ENCODE assay signal across 28 cellular contexts in the genomic region with DNA sequence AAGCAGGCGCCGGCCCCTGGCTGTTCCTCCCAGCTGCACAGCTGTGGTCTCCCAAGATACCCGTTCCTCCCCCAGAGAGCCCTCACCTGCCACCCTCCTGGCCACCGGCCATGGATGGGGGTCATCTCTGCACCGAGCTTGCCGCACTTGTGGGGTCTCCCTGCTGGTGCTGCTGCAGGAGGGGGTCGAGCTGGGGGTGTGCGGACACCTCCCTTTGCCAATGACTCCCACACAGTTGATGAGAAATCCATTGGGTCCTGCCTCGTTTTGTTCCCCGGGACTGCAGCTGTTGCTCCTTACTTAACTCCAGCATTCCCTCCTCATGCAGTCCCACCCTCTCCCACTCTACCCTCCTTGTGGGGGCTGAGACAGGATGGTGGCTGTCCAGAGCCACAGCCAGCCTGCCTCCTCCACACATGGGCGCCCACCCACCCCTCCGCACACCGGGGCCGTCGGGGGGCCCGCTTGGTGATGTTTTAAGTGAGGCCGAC. TPM values are rescaled to one million over a fixed set of nuclear protein-coding genes. Genes with fewer than 3 reads are reported as not detected.
A peak's percentile ranks its signal among the peaks of the same experiment; 100 is the strongest.
DNase-seq lines count a peak whose midpoint lies in the region; ATAC-seq lines count a peak whose summit lies in the region.
"Had no signal": no experiment of that assay in that cellular context is flagged by ENCODE, and none has a peak within 500 bp of the region (broad histone marks: within the 10 kb centered on the region; RNA-seq: fewer than 3 reads in every experiment).

No MANE protein-coding gene starts in this region.

- no peak for ATAC-seq in HG02588 (IDR thresholded peaks at IDR 0.05; ENCODE audit: unreplicated experiment)
- ATAC-seq: activated CD4-positive, alpha-beta T cell treated with anti-CD3 and anti-CD28 coated beads for 36 hours; activated CD8-positive, alpha-beta T cell treated with anti-CD3 and anti-CD28 coated beads, Interleukin-2, amount 10 ng/mL, durations not matched to agents 7 days and 5 days; CD8-positive, alpha-beta T cell; GM12878 had no signal

- peaks cover 0 to 2% (median under 1%) of the 10 kb centered on the region in 5 donors for H3K9me3 Mint-ChIP-seq in CD8-positive, alpha-beta memory T cell
- H3K9me3 Mint-ChIP-seq: activated naive CD4-positive, alpha-beta T cell treated with anti-CD3 and anti-CD28 coated beads, Interleukin-2, amount 50 U/mL, for 24 hours; immature natural killer cell had no signal

- no peaks in the 10 kb centered on the region for H3K4me1 Mint-ChIP-seq in CD8-positive, alpha-beta memory T cell
- H3K4me1 Mint-ChIP-seq: activated CD4-positive, alpha-beta T cell treated with anti-CD3 and anti-CD28 coated beads for 36 hours; immature natural killer cell; memory B cell had no signal

- H3K36me3 ChIP-seq in BLaER1 (no peaks in the 10 kb centered on the region), SJSA1 (no peaks in the 10 kb centered on the region)
- H3K36me3 ChIP-seq in CD8-positive, alpha-beta memory T cell (ENCODE audit: insufficient read depth, low read length), result no peaks in the 10 kb centered on the region
- H3K36me3 ChIP-seq: breast epithelium, prostate gland had no signal

- POLR2A ChIA-PET in CD8-positive, alpha-beta memory T cell (lab: Charles Lee), result no interaction called here

- DNase-seq in SJSA1 (ENCODE audit: low read depth in 1 of 2, low spot score in 2 of 2), result no peak
- peak; percentile 68 for DNase-seq in left kidney (ENCODE audit: low read depth, low spot score)
- DNase-seq in posterior vena cava (ENCODE audit: low spot score), result peak; percentile 62
- DNase-seq in CD8-positive, alpha-beta memory T cell, result no peak
- no peak for DNase-seq in NOMO-1 treated with dmso at 0.1 percent for 144 hours (lab: John Stamatoyannopoulos, UW; ENCODE audit: unreplicated experiment)
- DNase-seq: activated CD4-positive, alpha-beta T cell treated with anti-CD3 and anti-CD28 coated beads for 36 hours; activated CD8-positive, alpha-beta T cell treated with anti-CD3 and anti-CD28 coated beads, Interleukin-2, amount 10 ng/mL, durations not matched to agents 7 days and 5 days; AML-193; amniotic stem cell; CD8-positive, alpha-beta T cell; effector CD4-positive, alpha-beta T cell; HCEC 1CT; immature natural killer cell; left cardiac atrium; NCI-H1417 treated with DMSO at 0.1 percent for 48 hours; NCI-H2081; NCI-H2227 treated with DMSO at 0.1 percent for 48 hours; SHP77; stimulated activated naive CD4-positive, alpha-beta T cell; T-helper 9 cell had no signal

- peak overlapping the region; percentile 12; the same call in 1 of the 2 replicates for H3K4me2 ChIP-seq in BLaER1

- CTCF ChIA-PET in CD8-positive, alpha-beta memory T cell (lab: Charles Lee), result no interaction called here

- H3K9ac ChIP-seq in BLaER1, result no peak overlapping the region

- H3K27ac ChIP-seq in BLaER1 (no peak overlapping the region), SJSA1 (peak overlapping the region; percentile 79)
- H3K27ac ChIP-seq in CD8-positive, alpha-beta memory T cell (ENCODE audit: low read depth, low read length), result no peak overlapping the region
- H3K27ac ChIP-seq: breast epithelium, prostate gland had no signal

- H3K27ac Mint-ChIP-seq in CD8-positive, alpha-beta memory T cell, result no peak overlapping the region
- H3K27ac Mint-ChIP-seq: activated CD4-positive, alpha-beta T cell treated with anti-CD3 and anti-CD28 coated beads for 36 hours; activated CD8-positive, alpha-beta T cell treated with anti-CD3 and anti-CD28 coated beads, Interleukin-2, amount 10 ng/mL, durations not matched to agents 7 days and 5 days; activated naive CD4-positive, alpha-beta T cell treated with anti-CD3 and anti-CD28 coated beads, Interleukin-2, amount 50 U/mL, for 24 hours; CD8-positive, alpha-beta T cell; immature natural killer cell; memory B cell had no signal

- no peaks in the 10 kb centered on the region for H4K20me1 ChIP-seq in BLaER1

- H3K4me1 ChIP-seq in BLaER1, result peaks cover 31% of the 10 kb centered on the region
- H3K4me1 ChIP-seq in SJSA1 (replicated peaks), result peaks cover 54% of the 10 kb centered on the region
- no peaks in the 10 kb centered on the region for H3K4me1 ChIP-seq in CD8-positive, alpha-beta memory T cell (ENCODE audit: insufficient read depth, low read length)
- H3K4me1 ChIP-seq: breast epithelium, prostate gland had no signal

- H3K9me3 ChIP-seq in BLaER1 (peaks cover 9% of the 10 kb centered on the region; the same call in 1 of the 2 replicates), SJSA1 (replicated peaks) (no peaks in the 10 kb centered on the region)
- no peaks in the 10 kb centered on the region for H3K9me3 ChIP-seq in CD8-positive, alpha-beta memory T cell (ENCODE audit: low read length)
- H3K9me3 ChIP-seq: breast epithelium, prostate gland had no signal

- intact Hi-C loops in posterior vena cava (cut with DNase I), result no loop called here

- no peak overlapping the region for H3K4me3 Mint-ChIP-seq in CD8-positive, alpha-beta memory T cell
- H3K4me3 Mint-ChIP-seq: activated CD4-positive, alpha-beta T cell treated with anti-CD3 and anti-CD28 coated beads for 36 hours; activated CD8-positive, alpha-beta T cell treated with anti-CD3 and anti-CD28 coated beads, Interleukin-2, amount 10 ng/mL, durations not matched to agents 7 days and 5 days; activated naive CD4-positive, alpha-beta T cell treated with anti-CD3 and anti-CD28 coated beads, Interleukin-2, amount 50 U/mL, for 24 hours; CD8-positive, alpha-beta T cell; immature natural killer cell; memory B cell had no signal

- no peaks in the 10 kb centered on the region for H3K27me3 ChIP-seq in BLaER1
- H3K27me3 ChIP-seq in SJSA1 (replicated peaks), result no peaks in the 10 kb centered on the region
- peaks cover 6% of the 10 kb centered on the region for H3K27me3 ChIP-seq in CD8-positive, alpha-beta memory T cell (ENCODE audit: insufficient read depth, low read length, poor library complexity, severe bottlenecking)
- H3K27me3 ChIP-seq: breast epithelium had no signal

- H3K4me3 ChIP-seq in BLaER1 (no peak overlapping the region), SJSA1 (no peak overlapping the region)
- no peak overlapping the region for H3K4me3 ChIP-seq in CD8-positive, alpha-beta memory T cell (ENCODE audit: low read length)
- H3K4me3 ChIP-seq: breast epithelium, GM12878, prostate gland had no signal

- H3K36me3 Mint-ChIP-seq in CD8-positive, alpha-beta memory T cell, result peaks cover 0 to 4% (median 0%) of the 10 kb centered on the region in 3 donors
- H3K36me3 Mint-ChIP-seq: activated naive CD4-positive, alpha-beta T cell treated with anti-CD3 and anti-CD28 coated beads, Interleukin-2, amount 50 U/mL, for 24 hours; CD8-positive, alpha-beta T cell; immature natural killer cell; memory B cell had no signal

- peaks cover 2 to 38% of the 10 kb centered on the region in 2 donors for H3K27me3 Mint-ChIP-seq in CD8-positive, alpha-beta memory T cell
- H3K27me3 Mint-ChIP-seq: activated CD4-positive, alpha-beta T cell treated with anti-CD3 and anti-CD28 coated beads for 36 hours; activated naive CD4-positive, alpha-beta T cell treated with anti-CD3 and anti-CD28 coated beads, Interleukin-2, amount 50 U/mL, for 24 hours had no signal

RNA-seq across cellular contexts. Expression of gene APCDD1L, which starts 53.3 kb away (rescaled TPM):
- 0.24 TPM in 1 of 2 replicates, not detected in the other for total RNA-seq in SJSA1 (2014; rRNA removed; shearing (Covaris generic))
- 1 to 10 TPM in 1 of 2 donors, under 1 TPM in 1; 0.88 to 1.5 TPM for total RNA-seq in posterior vena cava
- not detected for total RNA-seq in CD8-positive, alpha-beta memory T cell
- not detected for polyA plus RNA-seq in CD8-positive, alpha-beta memory T cell
- total RNA-seq: A673; activated CD4-positive, alpha-beta T cell treated with anti-CD3 and anti-CD28 coated beads for 36 hours; activated CD8-positive, alpha-beta T cell treated with anti-CD3 and anti-CD28 coated beads, Interleukin-2, amount 10 ng/mL, durations not matched to agents 7 days and 5 days; CD8-positive, alpha-beta T cell; GM12878 had no signal
- polyA plus RNA-seq: immature natural killer cell had no signal

Comparison
In these comparisons a context has a peak if more than half of its experiments do, and no peak if none do; other contexts are left out.
1. DNase-seq: peak in left kidney (single experiment) and posterior vena cava (single experiment); none in SJSA1 (0 of 2), CD8-positive, alpha-beta memory T cell (0 of 5) and NOMO-1 treated with dmso at 0.1 percent for 144 hours (single experiment).